Comparison of ENCODE assay signal across 10 cellular contexts in the genomic region with DNA sequence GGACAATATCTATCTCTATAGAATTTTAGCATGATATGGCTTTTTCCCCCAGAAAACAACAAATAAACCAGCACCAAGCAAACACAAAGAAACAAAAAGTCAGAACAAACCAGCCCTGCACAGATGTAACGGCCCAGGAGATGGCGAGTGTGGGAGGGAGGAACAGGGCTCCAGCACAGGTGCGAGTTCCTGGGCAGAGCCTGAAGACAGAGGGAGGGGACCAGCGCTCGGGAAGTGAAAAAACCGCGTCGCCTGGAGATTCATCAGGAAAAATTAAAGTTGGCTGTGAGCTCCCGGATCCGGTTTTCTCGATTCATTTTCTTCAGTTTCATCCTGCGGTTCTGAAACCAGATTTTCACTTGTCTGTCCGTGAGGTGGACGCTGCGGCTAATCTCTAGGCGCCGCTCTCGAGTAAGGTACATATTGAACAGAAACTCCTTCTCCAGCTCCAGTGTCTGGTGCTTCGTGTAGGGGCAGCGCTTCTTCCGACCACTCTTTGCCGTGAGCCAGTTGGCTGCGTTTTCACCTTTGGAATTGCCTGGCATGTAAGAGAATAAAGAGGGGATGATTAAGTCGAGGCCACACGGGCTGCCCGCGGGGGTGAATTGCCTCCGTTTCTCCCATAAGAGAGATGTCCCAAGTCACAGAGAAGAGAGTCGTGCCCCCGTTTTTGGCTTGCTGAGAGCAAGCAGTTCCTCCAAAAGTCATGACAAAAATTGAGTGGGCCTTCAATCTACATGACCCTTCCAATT. TPM values are rescaled to one million over a fixed set of nuclear protein-coding genes. Genes with fewer than 3 reads are reported as not detected.
DNase-seq lines count a peak whose midpoint lies in the region; ATAC-seq, FAIRE-seq and TF ChIP-seq lines count a peak whose summit lies in the region.
"Had no signal": no experiment of that assay in that cellular context is flagged by ENCODE, and none has a peak within 500 bp of the region (broad histone marks: within the 10 kb centered on the region; RNA-seq: fewer than 3 reads in every experiment).

No MANE protein-coding gene starts in this region.

- ATAC-seq in left ventricle myocardium superior (no peak), HG02571 (IDR thresholded peaks at IDR 0.05; ENCODE audit: unreplicated experiment) (no peak)
- ATAC-seq: Panc1 had no signal

- DNase-seq in left ventricle myocardium inferior (peak; percentile 5), left ventricle myocardium superior (no peak), kidney (peak; percentile 68), GOT3 (lab: John Stamatoyannopoulos, UW) (no peak), urothelium cell line (ENCODE audit: low spot score) (no peak), globus pallidus (ENCODE audit: low spot score) (no peak)
- DNase-seq in T-helper 2 cell treated with Interferon-gamma antibody and Interleukin-4, amounts not matched to agents 5 μg/mL and 100 μg/mL, for 36 hours (ENCODE audit: low spot score), result no peak

- peaks cover 75% of the 10 kb centered on the region for H3K27me3 Mint-ChIP-seq in T-helper 2 cell treated with Interferon-gamma antibody and Interleukin-4, amounts not matched to agents 5 μg/mL and 100 μg/mL, for 36 hours (ENCODE audit: low read depth)

- no peak for FAIRE-seq in kidney (lab: Jason Lieb, UNC)
- FAIRE-seq in urothelium cell line (lab: Jason Lieb, UNC), result no peak
- FAIRE-seq: endometrium had no signal

- H3K9me3 Mint-ChIP-seq in T-helper 2 cell treated with Interferon-gamma antibody and Interleukin-4, amounts not matched to agents 5 μg/mL and 100 μg/mL, for 36 hours, result no peaks in the 10 kb centered on the region

- H3K27me3 ChIP-seq in left ventricle myocardium inferior (ENCODE audit: low read depth), result peaks cover 100% of the 10 kb centered on the region

- H3K4me1 Mint-ChIP-seq in T-helper 2 cell treated with Interferon-gamma antibody and Interleukin-4, amounts not matched to agents 5 μg/mL and 100 μg/mL, for 36 hours (ENCODE audit: low read depth), result peaks cover 5% of the 10 kb centered on the region

- intact Hi-C loops in left ventricle myocardium inferior (cut with micrococcal nuclease), result no loop called here
- intact Hi-C loops in left ventricle myocardium superior (cut with micrococcal nuclease), result no loop called here
- intact Hi-C loops in kidney (cut with DNase I), result loop anchor here (10.0 kb wide), 1 partner anchor 1317 kb away; no protein-coding TSS in a partner anchor

- H3K9me3 ChIP-seq in left ventricle myocardium inferior (replicated peaks) (no peaks in the 10 kb centered on the region), kidney (ENCODE audit: control insufficient read depth in 1 of 2, low read length in 2 of 2) (no peaks in the 10 kb centered on the region)

- H3K36me3 ChIP-seq in left ventricle myocardium inferior, result no peaks in the 10 kb centered on the region
- no peaks in the 10 kb centered on the region for H3K36me3 ChIP-seq in kidney (ENCODE audit: control insufficient read depth in 1 of 2, insufficient read depth in 2 of 2, low read length in 2 of 2)

- peaks cover 8% of the 10 kb centered on the region for H3K36me3 Mint-ChIP-seq in T-helper 2 cell treated with Interferon-gamma antibody and Interleukin-4, amounts not matched to agents 5 μg/mL and 100 μg/mL, for 36 hours (ENCODE audit: low read depth)

- TF ChIP-seq CTCF in left ventricle myocardium inferior (IDR thresholded peaks at IDR 0.05; ENCODE audit: borderline replicate concordance) (no peak), kidney (IDR thresholded peaks at IDR 0.05; ENCODE audit: borderline replicate concordance, extremely low read depth, insufficient read depth) (no peak)

- H3K4me3 ChIP-seq in left ventricle myocardium inferior (no peak overlapping the region), kidney (ENCODE audit: low read length in 2 of 2) (peak overlapping the region; percentile 62 to 86)

- peak overlapping the region; percentile 85 for H3K27ac Mint-ChIP-seq in T-helper 2 cell treated with Interferon-gamma antibody and Interleukin-4, amounts not matched to agents 5 μg/mL and 100 μg/mL, for 36 hours

- H3K4me1 ChIP-seq in left ventricle myocardium inferior (peaks cover 40% of the 10 kb centered on the region), kidney (ENCODE audit: control insufficient read depth in 1 of 2, insufficient read depth in 1 of 2, low read depth in 1 of 2, low read length in 2 of 2) (no peaks in the 10 kb centered on the region)

- H3K27ac ChIP-seq in left ventricle myocardium inferior (replicated peaks) (no peak overlapping the region), kidney (ENCODE audit: low read depth in 2 of 2, low read length in 2 of 2) (peak overlapping the region; percentile 84 to 96)

- peak overlapping the region; percentile 85 to 95 for H3K9ac ChIP-seq in kidney (ENCODE audit: low read length in 2 of 2)

- H3K4me3 Mint-ChIP-seq in T-helper 2 cell treated with Interferon-gamma antibody and Interleukin-4, amounts not matched to agents 5 μg/mL and 100 μg/mL, for 36 hours, result peak overlapping the region; percentile 55

RNA-seq across cellular contexts. Expression of a gene that starts 2.3 kb away (rescaled TPM):
- total RNA-seq in left ventricle myocardium inferior (not detected), left ventricle myocardium superior (not detected), kidney (16.3 TPM)
- 17.9 TPM for polyA plus RNA-seq in kidney (ENCODE audit: insufficient read depth, low read depth, low replicate concordance)

RNA-seq across cellular contexts. Expression of a gene that starts 6.5 kb away (rescaled TPM):
- total RNA-seq in left ventricle myocardium inferior (not detected), left ventricle myocardium superior (not detected), kidney (36.8 TPM)
- polyA plus RNA-seq in kidney (ENCODE audit: insufficient read depth, low read depth, low replicate concordance), result 36.7 TPM

RNA-seq across cellular contexts. Expression of a gene that starts 13.2 kb away (rescaled TPM):
- total RNA-seq in left ventricle myocardium inferior (not detected), left ventricle myocardium superior (not detected), kidney (5.2 TPM)
- polyA plus RNA-seq in kidney (ENCODE audit: insufficient read depth, low read depth, low replicate concordance), result 5.5 TPM

RNA-seq across cellular contexts. Expression of a gene that starts 15.3 kb away (rescaled TPM):
- total RNA-seq in left ventricle myocardium inferior (0.36 TPM), left ventricle myocardium superior (not detected), kidney (31.3 TPM)
- polyA plus RNA-seq in kidney (ENCODE audit: insufficient read depth, low read depth, low replicate concordance), result 23.8 TPM

RNA-seq across cellular contexts. Expression of a gene that starts 19.4 kb away (rescaled TPM):
- total RNA-seq in left ventricle myocardium inferior, result not detected
- total RNA-seq in left ventricle myocardium superior, result 0.72 TPM
- 21.2 TPM for total RNA-seq in kidney
- polyA plus RNA-seq in kidney (ENCODE audit: insufficient read depth, low read depth, low replicate concordance), result 6.3 TPM

Comparison
In these comparisons a context has a peak if more than half of its experiments do, and no peak if none do; other contexts are left out.
1. DNase-seq: peak in left ventricle myocardium inferior (single experiment) and kidney (single experiment); none in left ventricle myocardium superior (single experiment), T-helper 2 cell treated with Interferon-gamma antibody and Interleukin-4, amounts not matched to agents 5 μg/mL and 100 μg/mL, for 36 hours (single experiment), GOT3 (single experiment), urothelium cell line (single experiment) and globus pallidus (single experiment).
2. RNA of a gene that starts 2.3 kb away (total RNA-seq): 16.3 TPM in kidney (single experiment); not detected in left ventricle myocardium inferior (single experiment) and not detected in left ventricle myocardium superior (single experiment); every median in the first group is over 10 times any median in the second.
3. RNA of a gene that starts 6.5 kb away (total RNA-seq): 36.8 TPM in kidney (single experiment); not detected in left ventricle myocardium inferior (single experiment) and not detected in left ventricle myocardium superior (single experiment); every median in the first group is over 10 times any median in the second.